In genomic region chr19:51327066-51327985, GRCh38 we compare ENCODE assay signal across 8 cellular contexts. TPM values are rescaled to one million over a fixed set of nuclear protein-coding genes. Genes with fewer than 3 reads are reported as not detected.
DNase-seq lines count a peak whose midpoint lies in the region; ATAC-seq and TF ChIP-seq lines count a peak whose summit lies in the region.

No MANE protein-coding gene starts in this region.

- H3K36me3 ChIP-seq in spleen: peaks cover 0 to 15% (median 0%) of the 10 kb centered on the region in 6 donors

- H3K27me3 ChIP-seq in AG04450 (ENCODE audit: control insufficient read depth, insufficient read depth, low read length): peaks cover 10% of the 10 kb centered on the region
- peaks cover 8 to 82% (median 43%) of the 10 kb centered on the region in 7 donors for H3K27me3 ChIP-seq in spleen (replicated peaks in 1 of 7)

- intact Hi-C loops in spleen (cut with DNase I; ENCODE audit: low total_unique reads): no loop called here

- TF ChIP-seq CTCF in AG04450 (IDR thresholded peaks at IDR 0.05; ENCODE audit: low read depth, low read length) (no peak), LNCAP (IDR thresholded peaks at IDR 0.05) (peak; percentile 49; the same call in 1 of the 2 replicates), spleen (IDR thresholded peaks at IDR 0.05 in 8 of 11, conservative IDR thresholded peaks at IDR 0.05 in 3 of 11) (peak in 2 of 11 experiments; percentile 28 to 33)

- CTCF ChIA-PET in AG04450 (lab: Charles Lee): interaction anchor here (0.7 to 1.0 kb wide), 2 partner anchors 12 to 410 kb away, joined by 3 to 4 read pairs; no protein-coding TSS in a partner anchor

- peak overlapping the region; percentile 20; the same call in 1 of the 2 replicates for H3K4me3 ChIP-seq in AG04450 (ENCODE audit: low read depth, low read length)
- peak overlapping the region in 5 of 8 donors; percentile 1 to 53 (median 19) for H3K4me3 ChIP-seq in spleen

- no peak overlapping the region for H3K27ac ChIP-seq in AG04450 (ENCODE audit: low read depth, low read length)
- no peak overlapping the region for H3K27ac ChIP-seq in spleen

- H3K9me3 ChIP-seq in AG04450 (ENCODE audit: control insufficient read depth, insufficient read depth, low read length) (peaks cover 3% of the 10 kb centered on the region; the same call in 1 of the 2 replicates), spleen (peaks cover 0 to 8% (median 0%) of the 10 kb centered on the region in 8 donors)

- DNase-seq in AG04450 (ENCODE audit: low read depth, low spot score) (no peak), activated T-cell treated with anti-CD3 and anti-CD28 coated beads for 24 hours (ENCODE audit: low read depth) (peak; percentile 34), germinal center (ENCODE audit: low spot score) (peak; percentile 86), spleen (peak; percentile 71)

- ATAC-seq in HG03439 (IDR thresholded peaks at IDR 0.05; ENCODE audit: unreplicated experiment) (no peak), HG02623 (IDR thresholded peaks at IDR 0.05; ENCODE audit: unreplicated experiment) (no peak), GM19035 (IDR thresholded peaks at IDR 0.05; ENCODE audit: unreplicated experiment) (no peak)

- TF ChIP-seq POLR2A in spleen (IDR thresholded peaks at IDR 0.05): no peak

- POLR2A ChIA-PET in AG04450 (lab: Yijun Ruan, JAX): no interaction called here

- H3K4me1 ChIP-seq in spleen: peaks cover 0 to 21% (median 14%) of the 10 kb centered on the region in 6 donors

- 3 to 12% (median 4%) methylated on average over 59 to 74 of the region's 74 CpGs for WGBS in spleen, 5 donors

RNA-seq across cellular contexts. Expression of gene VSIG10L, which starts 14.6 kb away (rescaled TPM):
- polyA plus RNA-seq in AG04450 (2011; rRNA removed) (0.96 and 1.0 TPM in 2 replicates), spleen (1 to 10 TPM; 1.2 to 2.3 (median 1.7) TPM)
- polyA minus RNA-seq in AG04450 (2011; rRNA and poly(A)+ RNA removed): 0.09 and 0.30 TPM in 2 replicates
- 1 to 10 TPM; 1.1 to 2.6 (median 1.6) TPM for total RNA-seq in spleen

RNA-seq across cellular contexts. Expression of gene IGLON5, which starts 15.9 kb away (rescaled TPM):
- polyA plus RNA-seq in AG04450 (2011; rRNA removed) (not detected in 2 replicates), spleen (under 1 TPM in 1 of 3 donors, not detected in 2; 0.03 TPM)
- not detected in 2 replicates for polyA minus RNA-seq in AG04450 (2011; rRNA and poly(A)+ RNA removed)
- total RNA-seq in spleen: not detected

RNA-seq across cellular contexts. Expression of gene ETFB, which starts 38.9 kb away (rescaled TPM):
- 80.8 and 86.6 TPM in 2 replicates for polyA plus RNA-seq in AG04450 (2011; rRNA removed)
- polyA minus RNA-seq in AG04450 (2011; rRNA and poly(A)+ RNA removed): 80.8 and 91.3 TPM in 2 replicates
- 10 to 100 TPM; 41.4 to 78.0 (median 54.1) TPM for total RNA-seq in spleen
- polyA plus RNA-seq in spleen: 100 to 1,000 TPM in 1 of 3 donors, 10 to 100 TPM in 2; 81.6 to 133 (median 93.5) TPM

RNA-seq across cellular contexts. Expression of gene CLDND2, which starts 41.5 kb away (rescaled TPM):
- polyA plus RNA-seq in AG04450 (2011; rRNA removed): not detected in 2 replicates
- not detected in 2 replicates for polyA minus RNA-seq in AG04450 (2011; rRNA and poly(A)+ RNA removed)
- total RNA-seq in spleen: 1 to 10 TPM in 5 of 7 donors, not detected in 2; 2.1 to 4.9 (median 2.5) TPM
- polyA plus RNA-seq in spleen: 1 to 10 TPM in 1 of 3 donors, under 1 TPM in 2; 0.36 to 3.4 (median 0.77) TPM

RNA-seq across cellular contexts. Expression of gene NKG7, which starts 45.1 kb away (rescaled TPM):
- polyA plus RNA-seq in AG04450 (2011; rRNA removed): not detected in 2 replicates
- not detected in 2 replicates for polyA minus RNA-seq in AG04450 (2011; rRNA and poly(A)+ RNA removed)
- 100 to 1,000 TPM in 3 of 7 donors, 10 to 100 TPM in 4; 54.5 to 144 (median 94.1) TPM for total RNA-seq in spleen
- polyA plus RNA-seq in spleen: 10 to 100 TPM; 30.8 to 43.7 (median 37.8) TPM
